In the genomic region with DNA sequence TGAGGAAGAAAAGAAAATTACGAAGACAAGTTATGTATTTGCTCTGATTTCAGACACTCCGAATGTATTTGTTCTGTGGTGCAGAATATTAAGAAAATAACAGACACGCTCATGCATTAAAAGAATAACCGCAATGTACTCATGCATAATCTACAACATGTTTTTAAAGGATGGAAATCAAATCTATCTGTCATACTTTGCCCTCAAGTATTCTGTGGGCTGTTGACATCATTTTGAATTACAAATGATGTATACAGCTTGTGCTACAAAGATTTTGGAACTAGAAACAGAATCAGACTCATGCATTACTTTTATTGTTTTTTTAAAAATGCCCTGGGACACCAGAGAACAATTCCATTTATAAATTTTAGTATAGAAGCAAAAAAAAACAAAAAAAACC, we compare ENCODE assay signal across 17 cellular contexts.
"Had no signal": no experiment of that assay in that cellular context is flagged by ENCODE, and none has a peak within 500 bp of the region (broad histone marks: within the 10 kb centered on the region; RNA-seq: fewer than 3 reads in every experiment).

No MANE protein-coding gene starts in this region.

- H3K27me3 Mint-ChIP-seq: activated CD4-positive, alpha-beta T cell treated with anti-CD3 and anti-CD28 coated beads, Interleukin-2, amount 10 ng/mL, durations not matched to agents 24 days and 14 days; activated naive CD8-positive, alpha-beta T cell treated with anti-CD3 and anti-CD28 coated beads, Interleukin-2, amount 50 U/mL, for 24 hours had no signal

- H3K4me3 ChIP-seq: ascending aorta, coronary artery, gastroesophageal sphincter, heart left ventricle, left lung, neural progenitor cell, prostate gland, right atrium auricular region, thoracic aorta had no signal

- H3K4me3 Mint-ChIP-seq: activated CD4-positive, alpha-beta T cell treated with anti-CD3 and anti-CD28 coated beads, Interleukin-2, amount 10 ng/mL, durations not matched to agents 24 days and 14 days; activated naive CD8-positive, alpha-beta T cell treated with anti-CD3 and anti-CD28 coated beads, Interleukin-2, amount 50 U/mL, for 24 hours; activated T-cell treated with anti-CD3 and anti-CD28 coated beads, Interleukin-2, amount 50 U/mL, for 72 hours; neural progenitor cell had no signal

- H3K4me1 Mint-ChIP-seq: neural progenitor cell had no signal

- H3K27ac Mint-ChIP-seq: neural progenitor cell had no signal

- DNase-seq: activated CD4-positive, alpha-beta T cell treated with anti-CD3 and anti-CD28 coated beads, Interleukin-2, amount 10 ng/mL, durations not matched to agents 24 days and 14 days; activated gamma-delta T cell; activated naive CD8-positive, alpha-beta T cell treated with anti-CD3 and anti-CD28 coated beads, Interleukin-2, amount 50 U/mL, for 24 hours; activated T-cell treated with anti-CD3 and anti-CD28 coated beads, Interleukin-2, amount 50 U/mL, for 72 hours; erythroblast; heart left ventricle; left lung; midbrain; T-helper 1 cell; T1000 had no signal

- ATAC-seq: activated naive CD8-positive, alpha-beta T cell treated with anti-CD3 and anti-CD28 coated beads, Interleukin-2, amount 50 U/mL, for 24 hours; activated T-cell treated with anti-CD3 and anti-CD28 coated beads, Interleukin-2, amount 50 U/mL, for 72 hours; gastroesophageal sphincter; heart left ventricle; left lung had no signal

- H3K27ac ChIP-seq: ascending aorta, coronary artery, gastroesophageal sphincter, heart left ventricle, left lung, neural progenitor cell, prostate gland, right atrium auricular region, thoracic aorta had no signal

- H3K4me1 ChIP-seq: ascending aorta, gastroesophageal sphincter, heart left ventricle, neural progenitor cell, prostate gland, right atrium auricular region had no signal

- H3K27me3 ChIP-seq: ascending aorta, gastroesophageal sphincter, heart left ventricle, left lung, neural progenitor cell, right atrium auricular region had no signal

- H3K9me3 ChIP-seq: left lung, prostate gland, thoracic aorta had no signal

- H3K36me3 ChIP-seq: ascending aorta, gastroesophageal sphincter, neural progenitor cell, prostate gland, right atrium auricular region, thoracic aorta had no signal

- H3K9me3 Mint-ChIP-seq: activated CD4-positive, alpha-beta T cell treated with anti-CD3 and anti-CD28 coated beads, Interleukin-2, amount 10 ng/mL, durations not matched to agents 24 days and 14 days; activated naive CD8-positive, alpha-beta T cell treated with anti-CD3 and anti-CD28 coated beads, Interleukin-2, amount 50 U/mL, for 24 hours; activated T-cell treated with anti-CD3 and anti-CD28 coated beads, Interleukin-2, amount 50 U/mL, for 72 hours had no signal

- H3K36me3 Mint-ChIP-seq: neural progenitor cell had no signal
